8 cellular contexts compared by ENCODE assay signal in the genomic region with DNA sequence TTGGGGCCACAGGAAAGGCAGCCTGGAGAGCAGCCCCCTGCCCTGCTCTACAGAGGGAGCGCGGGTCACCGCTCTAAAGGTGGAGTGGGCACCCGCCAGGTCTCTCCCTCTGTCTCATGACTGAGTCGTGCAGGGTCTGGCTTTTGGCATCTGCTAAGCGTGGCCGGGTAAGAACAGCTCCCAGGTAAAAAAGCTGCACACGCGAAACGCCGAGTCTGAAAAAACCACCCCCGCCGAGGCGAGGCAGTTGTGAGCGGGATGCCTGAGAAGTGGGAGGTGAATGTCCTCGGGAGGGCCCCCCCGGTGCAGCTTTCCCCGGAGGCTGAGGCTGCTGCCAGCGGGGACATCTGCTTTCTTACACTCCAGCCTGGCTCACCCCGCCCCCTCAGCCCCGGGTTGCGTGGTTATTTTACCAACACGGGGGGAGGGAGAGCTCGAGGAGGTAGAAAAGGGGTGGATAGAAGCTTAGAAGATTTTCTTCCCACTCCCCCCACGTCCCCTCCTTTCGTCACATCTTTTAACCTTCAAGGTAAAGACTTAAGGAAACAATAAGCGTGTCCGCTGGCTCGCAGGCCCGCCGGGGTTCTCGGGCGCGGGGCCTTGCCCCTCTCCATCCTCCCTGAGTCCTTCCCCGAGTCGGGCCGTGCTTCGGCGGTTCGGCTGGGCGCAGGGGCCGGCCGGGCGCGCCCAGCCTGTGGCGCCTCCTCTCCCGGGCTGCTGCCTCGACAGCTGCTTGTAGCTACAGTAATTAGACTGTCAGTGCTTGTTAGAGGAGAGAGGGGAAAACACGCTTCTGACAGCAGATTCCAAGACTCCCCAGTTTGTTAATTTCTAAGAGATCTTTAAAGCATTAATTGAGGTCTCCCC.
DNase-seq lines count a peak whose midpoint lies in the region; ATAC-seq, FAIRE-seq and TF ChIP-seq lines count a peak whose summit lies in the region.

No MANE protein-coding gene starts in this region.

- no peaks in the 10 kb centered on the region for H3K4me1 Mint-ChIP-seq in Caco-2 (ENCODE audit: low read depth, unreplicated experiment)
- peaks cover 8% of the 10 kb centered on the region for H3K4me1 Mint-ChIP-seq in MCF 10A (ENCODE audit: insufficient read depth, unreplicated experiment)
- H3K4me1 Mint-ChIP-seq in immature natural killer cell = peaks cover 18 to 23% of the 10 kb centered on the region in 2 donors

- H3K4me1 ChIP-seq in Caco-2 (no peaks in the 10 kb centered on the region), skeletal muscle satellite cell (ENCODE audit: control insufficient read depth, insufficient read depth, low read length) (peaks cover 9% of the 10 kb centered on the region)

- peaks cover 20% of the 10 kb centered on the region for H3K36me3 Mint-ChIP-seq in Caco-2 (ENCODE audit: insufficient read depth, unreplicated experiment)
- H3K36me3 Mint-ChIP-seq in MCF 10A (ENCODE audit: insufficient read depth, unreplicated experiment) = peaks cover 15% of the 10 kb centered on the region
- H3K36me3 Mint-ChIP-seq in immature natural killer cell = peaks cover 0 to 2% (median 0%) of the 10 kb centered on the region in 3 donors

- peak overlapping the region; percentile 70 for H3K9ac ChIP-seq in skeletal muscle satellite cell (ENCODE audit: low read depth, low read length)

- BruUV-seq in Caco-2 (replicated peaks; lab: Mats Ljungman, UMichigan) = no TSS peak
- no TSS peak for BruUV-seq in MCF 10A (replicated peaks; lab: Mats Ljungman, UMichigan)

- H3K36me3 ChIP-seq in Caco-2 (ENCODE audit: control insufficient read depth, insufficient read depth, low read length) (no peaks in the 10 kb centered on the region), skeletal muscle satellite cell (ENCODE audit: insufficient read depth, low read length) (peaks cover 6% of the 10 kb centered on the region)

- ATAC-seq in GM21367 (IDR thresholded peaks at IDR 0.05; ENCODE audit: unreplicated experiment) = peak; percentile 41

- TF ChIP-seq CTCF in Caco-2 (IDR thresholded peaks at IDR 0.05; ENCODE audit: insufficient read depth in 1 of 2, low read depth in 1 of 2, low read length in 1 of 2, severe bottlenecking in 1 of 2, unreplicated experiment in 1 of 2) = no peak
- no peak for TF ChIP-seq CTCF in MCF 10A (IDR thresholded peaks at IDR 0.05; ENCODE audit: unreplicated experiment)

- H3K4me3 Mint-ChIP-seq in Caco-2 (ENCODE audit: unreplicated experiment) (peak overlapping the region; percentile 88), MCF 10A (ENCODE audit: unreplicated experiment) (peak overlapping the region; percentile 71), immature natural killer cell (peak overlapping the region; percentile 84 to 95 (median 88))

- H3K9me3 Mint-ChIP-seq in Caco-2 (ENCODE audit: unreplicated experiment) (no peaks in the 10 kb centered on the region), MCF 10A (ENCODE audit: unreplicated experiment) (no peaks in the 10 kb centered on the region), immature natural killer cell (no peaks in the 10 kb centered on the region)

- DNase-seq in Caco-2 (peak in 1 of 2 experiments; percentile 49), HuH-7.5 (ENCODE audit: low spot score) (peak; percentile 40), MCF 10A (ENCODE audit: unreplicated experiment) (no peak), immature natural killer cell (peak in 1 of 3 donors; percentile 26), NCI-H1048 (lab: John Stamatoyannopoulos, UW) (no peak)

- H3K4me3 ChIP-seq in Caco-2 (ENCODE audit: low read depth, low read length) (peak overlapping the region; percentile 60), skeletal muscle satellite cell (ENCODE audit: low read length) (peak overlapping the region; percentile 71)

- no peaks in the 10 kb centered on the region for H3K27me3 ChIP-seq in Caco-2 (replicated peaks; ENCODE audit: control insufficient read depth, insufficient read depth, low read length)
- no peaks in the 10 kb centered on the region for H3K27me3 ChIP-seq in skeletal muscle satellite cell (ENCODE audit: control insufficient read depth, insufficient read depth, low read length)

- peak overlapping the region; percentile 59 for H3K27ac Mint-ChIP-seq in Caco-2 (ENCODE audit: unreplicated experiment)
- H3K27ac Mint-ChIP-seq in MCF 10A (ENCODE audit: low read depth, unreplicated experiment) = no peak overlapping the region
- H3K27ac Mint-ChIP-seq in immature natural killer cell = peak overlapping the region in 1 of 6 donors; percentile 9

- H3K27me3 Mint-ChIP-seq in Caco-2 (ENCODE audit: insufficient read depth, unreplicated experiment) = no peaks in the 10 kb centered on the region
- no peaks in the 10 kb centered on the region for H3K27me3 Mint-ChIP-seq in MCF 10A (ENCODE audit: insufficient read depth, unreplicated experiment)
- H3K27me3 Mint-ChIP-seq in immature natural killer cell (ENCODE audit: low read depth in 3 of 3) = peaks cover 2 to 9% (median 3%) of the 10 kb centered on the region in 3 donors

- peak; percentile 17 for FAIRE-seq in TTC549 (lab: Jason Lieb, UNC)

- CTCF ChIA-PET in Caco-2 (lab: Charles Lee) = interaction anchor here (0.8 kb wide), 1 partner anchor 178 kb away, joined by 3 read pairs; no protein-coding TSS in a partner anchor
- CTCF ChIA-PET in MCF 10A (lab: Yijun Ruan, JAX) = interaction anchor here (0.6 to 1.2 kb wide), 4 partner anchors 8 to 14 kb away, joined by 3 to 4 read pairs (median 4); no protein-coding TSS in a partner anchor

- H3K9me3 ChIP-seq in Caco-2 (no peaks in the 10 kb centered on the region), skeletal muscle satellite cell (replicated peaks; ENCODE audit: low read length) (no peaks in the 10 kb centered on the region)

- POLR2A ChIA-PET in Caco-2 (lab: Charles Lee) = no interaction called here
- POLR2A ChIA-PET in MCF 10A (lab: Yijun Ruan, JAX) = no interaction called here

- intact Hi-C loops in Caco-2 (cut with micrococcal nuclease; ENCODE audit: unreplicated experiment) = loop anchor here (2.0 to 5.0 kb wide), 2 partner anchors 15 to 35 kb away; no protein-coding TSS in a partner anchor
- intact Hi-C loops in MCF 10A (cut with micrococcal nuclease) = no loop called here

- peak overlapping the region; percentile 87 for H3K4me2 ChIP-seq in skeletal muscle satellite cell (ENCODE audit: low read length)
